8 cellular contexts compared by ENCODE assay signal in the genomic region with DNA sequence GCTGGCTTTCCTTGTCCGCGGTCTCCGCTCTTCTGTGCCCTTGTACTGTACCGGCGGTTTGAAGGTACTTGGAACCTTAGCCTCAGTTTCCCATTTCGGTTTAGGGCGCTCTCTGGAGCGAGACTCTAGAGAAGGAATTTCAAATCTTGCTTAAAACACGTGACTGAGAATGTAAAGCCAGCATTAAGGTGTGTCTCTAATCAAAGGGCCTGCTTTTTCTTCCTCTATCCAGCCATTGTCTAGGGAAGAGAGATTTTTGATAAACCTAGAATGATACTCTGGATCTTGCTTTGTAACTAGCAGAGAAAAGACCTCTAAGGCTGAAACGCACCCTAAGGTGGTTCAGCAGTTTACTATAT. TPM values are rescaled to one million over a fixed set of nuclear protein-coding genes. Genes with fewer than 3 reads are reported as not detected.
DNase-seq lines count a peak whose midpoint lies in the region; ATAC-seq, FAIRE-seq and TF ChIP-seq lines count a peak whose summit lies in the region.

No MANE protein-coding gene starts in this region.

- FAIRE-seq in astrocyte (lab: Jason Lieb, UNC): no peak

- peaks cover 59% of the 10 kb centered on the region for H3K79me2 ChIP-seq in astrocyte (ENCODE audit: insufficient read depth, low read length)

- 7 to 8% methylated on average over 10 of the region's 10 CpGs for WGBS in thyroid gland, 2 donors

- no peaks in the 10 kb centered on the region for H3K9me3 Mint-ChIP-seq in activated CD4-positive, alpha-beta T cell treated with anti-CD3 and anti-CD28 coated beads for 36 hours (ENCODE audit: low read depth)
- H3K9me3 Mint-ChIP-seq in astrocyte (ENCODE audit: unreplicated experiment): no peaks in the 10 kb centered on the region

- POLR2A ChIA-PET in activated CD4-positive, alpha-beta T cell treated with anti-CD3 and anti-CD28 coated beads for 36 hours (lab: Charles Lee): no interaction called here

- no peaks in the 10 kb centered on the region for H3K27me3 Mint-ChIP-seq in activated CD4-positive, alpha-beta T cell treated with anti-CD3 and anti-CD28 coated beads for 36 hours
- no peaks in the 10 kb centered on the region for H3K27me3 Mint-ChIP-seq in astrocyte (ENCODE audit: low read depth, unreplicated experiment)

- H3K36me3 ChIP-seq in astrocyte (ENCODE audit: insufficient read depth, low read length): no peaks in the 10 kb centered on the region
- no peaks in the 10 kb centered on the region for H3K36me3 ChIP-seq in thyroid gland

- H3K4me3 Mint-ChIP-seq in activated CD4-positive, alpha-beta T cell treated with anti-CD3 and anti-CD28 coated beads for 36 hours: peak overlapping the region; percentile 94
- H3K4me3 Mint-ChIP-seq in astrocyte (ENCODE audit: unreplicated experiment): peak overlapping the region; percentile 97

- H3K4me3 ChIP-seq in astrocyte (ENCODE audit: insufficient read depth, low read depth, low read length) (peak overlapping the region; percentile 96), thyroid gland (replicated peaks in 1 of 3) (peak overlapping the region; percentile 47 to 97 (median 82))

- H2AFZ ChIP-seq in astrocyte (ENCODE audit: low read depth, low read length): peak overlapping the region; percentile 85

- TF ChIP-seq POLR2A in thyroid gland (IDR thresholded peaks at IDR 0.05): no peak

- H3K27me3 ChIP-seq in astrocyte (ENCODE audit: insufficient read depth, low read length) (no peaks in the 10 kb centered on the region), thyroid gland (no peaks in the 10 kb centered on the region)

- peak overlapping the region; percentile 86 for H3K27ac Mint-ChIP-seq in activated CD4-positive, alpha-beta T cell treated with anti-CD3 and anti-CD28 coated beads for 36 hours
- H3K27ac Mint-ChIP-seq in astrocyte (ENCODE audit: unreplicated experiment): peak overlapping the region; percentile 78

- peak overlapping the region; percentile 100 for H3K4me2 ChIP-seq in astrocyte (ENCODE audit: low read length)

- no peaks in the 10 kb centered on the region for H3K9me3 ChIP-seq in astrocyte (ENCODE audit: insufficient read depth, low read depth, low read length)
- no peaks in the 10 kb centered on the region for H3K9me3 ChIP-seq in thyroid gland

- TF ChIP-seq CTCF in astrocyte (IDR thresholded peaks at IDR 0.05; ENCODE audit: insufficient read depth, low read depth, low read length): no peak
- no peak for TF ChIP-seq CTCF in thyroid gland (IDR thresholded peaks at IDR 0.05)

- CTCF ChIA-PET in activated CD4-positive, alpha-beta T cell treated with anti-CD3 and anti-CD28 coated beads for 36 hours (lab: Charles Lee): interaction anchor here (0.9 kb wide), 1 partner anchor 97 kb away, joined by 3 read pairs; no protein-coding TSS in a partner anchor

- H3K27ac ChIP-seq in astrocyte (ENCODE audit: low read depth, low read length) (peak overlapping the region; percentile 80), thyroid gland (peak overlapping the region; percentile 81 to 98 (median 86))

- peak overlapping the region; percentile 97 for H3K9ac ChIP-seq in astrocyte (ENCODE audit: low read length)

- intact Hi-C loops in activated CD4-positive, alpha-beta T cell treated with anti-CD3 and anti-CD28 coated beads for 36 hours (cut with DNase I, micrococcal nuclease): loop anchor here in 1 of 2 experiments (5.0 to 10.0 kb wide), 2 partner anchors 188 to 410 kb away; partner anchors contain the start of gene ASB6
- intact Hi-C loops in thyroid gland (cut with DNase I): no loop called here

- H3K36me3 Mint-ChIP-seq in activated CD4-positive, alpha-beta T cell treated with anti-CD3 and anti-CD28 coated beads for 36 hours (ENCODE audit: low read depth): peaks cover 11% of the 10 kb centered on the region
- peaks cover 6% of the 10 kb centered on the region for H3K36me3 Mint-ChIP-seq in astrocyte (ENCODE audit: low read depth, unreplicated experiment)

- peaks cover 21% of the 10 kb centered on the region for H4K20me1 ChIP-seq in astrocyte (ENCODE audit: insufficient read depth, low read length)

- no peak for ATAC-seq in activated CD4-positive, alpha-beta T cell treated with anti-CD3 and anti-CD28 coated beads for 36 hours
- peak; percentile 19 for ATAC-seq in left lobe of liver

- H3K4me1 Mint-ChIP-seq in activated CD4-positive, alpha-beta T cell treated with anti-CD3 and anti-CD28 coated beads for 36 hours: peaks cover 32% of the 10 kb centered on the region
- H3K4me1 Mint-ChIP-seq in astrocyte (ENCODE audit: low read depth, unreplicated experiment): peaks cover 3% of the 10 kb centered on the region

- peaks cover 5% of the 10 kb centered on the region for H3K4me1 ChIP-seq in astrocyte (ENCODE audit: insufficient read depth, low read length)
- peaks cover 41 to 48% of the 10 kb centered on the region in 2 donors for H3K4me1 ChIP-seq in thyroid gland

- no peak for DNase-seq in activated CD4-positive, alpha-beta T cell treated with anti-CD3 and anti-CD28 coated beads for 36 hours
- no peak for DNase-seq in activated CD4-positive, alpha-beta T cell treated with anti-CD3 and anti-CD28 coated beads for 4 hours
- DNase-seq in astrocyte (ENCODE audit: low read depth): no peak
- no peak for DNase-seq in left lobe of liver (ENCODE audit: low spot score)
- no peak for DNase-seq in thyroid gland
- DNase-seq in NCI-H2171 (lab: John Stamatoyannopoulos, UW): no peak
- no peak for DNase-seq in dermis blood vessel endothelial cell
- DNase-seq in NCI-H2196 (lab: John Stamatoyannopoulos, UW; ENCODE audit: unreplicated experiment): no peak

RNA-seq across cellular contexts. Expression of gene GPR107, which starts 0.7 kb away (rescaled TPM):
- 10 to 100 TPM; 17.7 to 19.7 TPM for total RNA-seq in activated CD4-positive, alpha-beta T cell treated with anti-CD3 and anti-CD28 coated beads for 36 hours
- total RNA-seq in astrocyte: 58.7 and 62.3 TPM in 2 replicates
- total RNA-seq in left lobe of liver: 14.1 TPM
- 10 to 100 TPM; 43.5 to 65.6 (median 58.7) TPM for total RNA-seq in thyroid gland
- 29.3 and 167 TPM in 2 replicates for total RNA-seq in dermis blood vessel endothelial cell

RNA-seq across cellular contexts. Expression of gene FNBP1, which starts 11.4 kb away (rescaled TPM):
- total RNA-seq in activated CD4-positive, alpha-beta T cell treated with anti-CD3 and anti-CD28 coated beads for 36 hours: 100 to 1,000 TPM; 254 to 354 TPM
- total RNA-seq in astrocyte (60.9 and 63.5 TPM in 2 replicates), left lobe of liver (12.7 TPM), thyroid gland (10 to 100 TPM; 55.8 to 78.5 (median 76.0) TPM), dermis blood vessel endothelial cell (49.5 and 82.3 TPM in 2 replicates)
